ENCODE assay signal across 8 cellular contexts in genomic region chr11:66970808-66971442, GRCh38. TPM values are rescaled to one million over a fixed set of nuclear protein-coding genes. Genes with fewer than 3 reads are reported as not detected.
DNase-seq lines count a peak whose midpoint lies in the region; ATAC-seq and TF ChIP-seq lines count a peak whose summit lies in the region.

No MANE protein-coding gene starts in this region.

- no peaks in the 10 kb centered on the region for H3K79me2 ChIP-seq in SK-N-SH (ENCODE audit: insufficient read depth)

- H4K20me1 ChIP-seq in SK-N-SH (ENCODE audit: insufficient read depth) = no peaks in the 10 kb centered on the region

- TF ChIP-seq CTCF in SK-N-SH (IDR thresholded peaks at IDR 0.05) (no peak), retinal pigment epithelial cell (conservative IDR thresholded peaks at IDR 0.05; ENCODE audit: low read depth, low read length) (no peak), endodermal cell (conservative IDR thresholded peaks at IDR 0.05) (no peak)

- no peaks in the 10 kb centered on the region for H3K9me2 ChIP-seq in SK-N-SH

- 7% methylated on average over 5 of the region's 5 CpGs for WGBS in SK-N-SH (ENCODE audit: low lambda C conversion rate)
- 83 to 90% methylated on average over 1 to 5 of the region's 5 CpGs for WGBS in endodermal cell (ENCODE audit: insufficient coverage in 1 of 2, insufficient read length in 1 of 2), 2 experiments

- H3K27ac Mint-ChIP-seq in endodermal cell = no peak overlapping the region

- H3K9ac ChIP-seq in SK-N-SH (peak overlapping the region; percentile 68), endodermal cell (ENCODE audit: extremely low read depth, low read length, poor library complexity, severe bottlenecking) (no peak overlapping the region)

- no peaks in the 10 kb centered on the region for H3K9me3 Mint-ChIP-seq in endodermal cell

- H3K4me1 Mint-ChIP-seq in endodermal cell = peaks cover 2% of the 10 kb centered on the region

- TF ChIP-seq RAD21 in SK-N-SH (IDR thresholded peaks at IDR 0.05; ENCODE audit: low read length) = no peak

- POLR2A ChIA-PET in SK-N-SH (lab: Yijun Ruan, JAX) = no interaction called here

- ATAC-seq in HG03175 (IDR thresholded peaks at IDR 0.05; ENCODE audit: unreplicated experiment) = no peak

- H3K36me3 Mint-ChIP-seq in endodermal cell (ENCODE audit: low read depth) = no peaks in the 10 kb centered on the region

- H3K36me3 ChIP-seq in SK-N-SH (replicated peaks in 1 of 2; ENCODE audit: control insufficient read depth in 1 of 2, insufficient read depth in 2 of 2, low read length in 1 of 2) = no peaks in the 10 kb centered on the region
- no peaks in the 10 kb centered on the region for H3K36me3 ChIP-seq in endodermal cell (ENCODE audit: control insufficient read depth, insufficient read depth, low read length)

- peak overlapping the region; percentile 58 for H3K4me2 ChIP-seq in SK-N-SH

- H3K4me3 Mint-ChIP-seq in endodermal cell = no peak overlapping the region

- H3K27me3 ChIP-seq in SK-N-SH (ENCODE audit: insufficient read depth) (no peaks in the 10 kb centered on the region), endodermal cell (ENCODE audit: control insufficient read depth, insufficient read depth, low read length, poor library complexity, severe bottlenecking) (no peaks in the 10 kb centered on the region)

- H3F3A ChIP-seq in SK-N-SH (replicated peaks; ENCODE audit: insufficient read depth) = peaks cover 38% of the 10 kb centered on the region

- H3K9me3 ChIP-seq in SK-N-SH = no peaks in the 10 kb centered on the region
- peaks cover 9% of the 10 kb centered on the region for H3K9me3 ChIP-seq in endodermal cell (ENCODE audit: control insufficient read depth, low read length)

- peak in 1 of 2 experiments; percentile 86; a peak in 2 of 4 replicates for TF ChIP-seq EP300 in SK-N-SH (IDR thresholded peaks at IDR 0.05; ENCODE audit: borderline replicate concordance in 1 of 2, low read depth in 1 of 2, low read length in 1 of 2)

- H2AFZ ChIP-seq in SK-N-SH (ENCODE audit: low read depth) = no peak overlapping the region

- no peak overlapping the region for H3K4me3 ChIP-seq in SK-N-SH (ENCODE audit: low read depth in 2 of 2, low read length in 1 of 2)
- no peak overlapping the region for H3K4me3 ChIP-seq in retinal pigment epithelial cell (ENCODE audit: low read length)
- no peak overlapping the region for H3K4me3 ChIP-seq in endodermal cell (ENCODE audit: low read length)

- peaks cover 0 to 32% of the 10 kb centered on the region in 2 experiments; a peak in 2 of 4 replicates for H3K4me1 ChIP-seq in SK-N-SH (ENCODE audit: control insufficient read depth in 1 of 2, insufficient read depth in 2 of 2, low read depth in 1 of 2, low read length in 1 of 2)
- H3K4me1 ChIP-seq in endodermal cell (ENCODE audit: control insufficient read depth, insufficient read depth, low read length) = no peaks in the 10 kb centered on the region

- H3K27ac ChIP-seq in SK-N-SH (ENCODE audit: low read depth in 2 of 2, low read length in 1 of 2) (peak overlapping the region in 1 of 2 experiments; percentile 98; a peak in 2 of 4 replicates), endodermal cell (ENCODE audit: low read depth, low read length) (no peak overlapping the region)

- DNase-seq in HK-2 (ENCODE audit: unreplicated experiment) = peak; percentile 63
- peak; percentile 8 for DNase-seq in SK-N-SH
- peak; percentile 100 for DNase-seq in fibroblast of peridontal ligament (ENCODE audit: extremely low read depth)
- peak; percentile 98 for DNase-seq in retinal pigment epithelial cell (ENCODE audit: low read depth)
- DNase-seq in central memory CD4-positive, alpha-beta T cell = no peak
- no peak for DNase-seq in SHP77 treated with DMSO at 0.1 percent for 48 hours (lab: John Stamatoyannopoulos, UW)
- no peak for DNase-seq in endodermal cell

- peaks cover under 1% of the 10 kb centered on the region for H3K27me3 Mint-ChIP-seq in endodermal cell (ENCODE audit: insufficient read depth)

- CTCF ChIA-PET in SK-N-SH (lab: Yijun Ruan, JAX) = interaction anchor here (1.2 to 1.3 kb wide), 2 partner anchors 90 to 110 kb away, joined by 3 read pairs; no protein-coding TSS in a partner anchor

TF ChIP-seq in SK-N-SH, 30 proteins besides CTCF, POLR2A, EP300 and RAD21 (continues in another document):
- no peak for TF ChIP-seq IRF3 (IDR thresholded peaks at IDR 0.05; ENCODE audit: low read depth, low read length)
- TF ChIP-seq YY1 (IDR thresholded peaks at IDR 0.05; ENCODE audit: low read depth) = no peak
- peak; percentile 80 for TF ChIP-seq TCF12 (IDR thresholded peaks at IDR 0.05)
- no peak for TF ChIP-seq ELF1 (IDR thresholded peaks at IDR 0.05)
- no peak for TF ChIP-seq TAF1 (IDR thresholded peaks at IDR 0.05; ENCODE audit: borderline replicate concordance, low read depth, low read length)
- no peak for TF ChIP-seq SMC3 (IDR thresholded peaks at IDR 0.05; ENCODE audit: low read depth, low read length)
- TF ChIP-seq, protein P1, sequence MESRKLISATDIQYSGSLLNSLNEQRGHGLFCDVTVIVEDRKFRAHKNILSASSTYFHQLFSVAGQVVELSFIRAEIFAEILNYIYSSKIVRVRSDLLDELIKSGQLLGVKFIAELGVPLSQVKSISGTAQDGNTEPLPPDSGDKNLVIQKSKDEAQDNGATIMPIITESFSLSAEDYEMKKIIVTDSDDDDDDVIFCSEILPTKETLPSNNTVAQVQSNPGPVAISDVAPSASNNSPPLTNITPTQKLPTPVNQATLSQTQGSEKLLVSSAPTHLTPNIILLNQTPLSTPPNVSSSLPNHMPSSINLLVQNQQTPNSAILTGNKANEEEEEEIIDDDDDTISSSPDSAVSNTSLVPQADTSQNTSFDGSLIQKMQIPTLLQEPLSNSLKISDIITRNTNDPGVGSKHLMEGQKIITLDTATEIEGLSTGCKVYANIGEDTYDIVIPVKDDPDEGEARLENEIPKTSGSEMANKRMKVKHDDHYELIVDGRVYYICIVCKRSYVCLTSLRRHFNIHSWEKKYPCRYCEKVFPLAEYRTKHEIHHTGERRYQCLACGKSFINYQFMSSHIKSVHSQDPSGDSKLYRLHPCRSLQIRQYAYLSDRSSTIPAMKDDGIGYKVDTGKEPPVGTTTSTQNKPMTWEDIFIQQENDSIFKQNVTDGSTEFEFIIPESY (IDR thresholded peaks at IDR 0.05; ENCODE audit: borderline replicate concordance, low read depth) = no peak
- peak; percentile 59 for TF ChIP-seq PBX3 (IDR thresholded peaks at IDR 0.05)
- TF ChIP-seq POLR2AphosphoS5 (IDR thresholded peaks at IDR 0.05; ENCODE audit: low read depth, low read length) = peak; percentile 69; the same call in 1 of the 2 replicates
- TF ChIP-seq, protein P2, sequence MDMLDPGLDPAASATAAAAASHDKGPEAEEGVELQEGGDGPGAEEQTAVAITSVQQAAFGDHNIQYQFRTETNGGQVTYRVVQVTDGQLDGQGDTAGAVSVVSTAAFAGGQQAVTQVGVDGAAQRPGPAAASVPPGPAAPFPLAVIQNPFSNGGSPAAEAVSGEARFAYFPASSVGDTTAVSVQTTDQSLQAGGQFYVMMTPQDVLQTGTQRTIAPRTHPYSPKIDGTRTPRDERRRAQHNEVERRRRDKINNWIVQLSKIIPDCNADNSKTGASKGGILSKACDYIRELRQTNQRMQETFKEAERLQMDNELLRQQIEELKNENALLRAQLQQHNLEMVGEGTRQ (IDR thresholded peaks at IDR 0.05; ENCODE audit: borderline replicate concordance, low read depth, low read length) = no peak
- no peak for TF ChIP-seq CHD2 (IDR thresholded peaks at IDR 0.05; ENCODE audit: low read length, partially characterized antibody)
- TF ChIP-seq FOXJ3 (CRISPR knock-in tag; IDR thresholded peaks at IDR 0.05) = no peak

RNA-seq across cellular contexts. Expression of gene C11orf86, which starts 4.2 kb away (rescaled TPM):
- 0.06 and 0.08 TPM in 2 replicates for polyA plus RNA-seq in SK-N-SH (2012; rRNA removed)
- polyA plus RNA-seq in SK-N-SH (2012; cell fraction: cytosol; rRNA removed) = 0.05 and 0.08 TPM in 2 replicates
- polyA plus RNA-seq in SK-N-SH (2012; cell fraction: nucleus; rRNA removed) = 0.04 and 0.21 TPM in 2 replicates
- not detected for total RNA-seq in endodermal cell
- polyA plus RNA-seq in endodermal cell (2013, experiment 1 of 2) = not detected
- polyA plus RNA-seq in endodermal cell (2013, experiment 2 of 2) = not detected

RNA-seq across cellular contexts. Expression of gene PC, which starts 12.7 kb away (rescaled TPM):
- 9.7 and 11.8 TPM in 2 replicates for polyA plus RNA-seq in SK-N-SH (2012; rRNA removed)
- 4.5 and 6.9 TPM in 2 replicates for polyA plus RNA-seq in SK-N-SH (2012; cell fraction: cytosol; rRNA removed)
- polyA plus RNA-seq in SK-N-SH (2012; cell fraction: nucleus; rRNA removed) = 19.9 and 39.1 TPM in 2 replicates
- total RNA-seq in endodermal cell = 10 to 100 TPM; 21.9 to 24.4 TPM
- polyA plus RNA-seq in endodermal cell (2013, experiment 1 of 2) = 17.2 TPM
- 14.6 TPM for polyA plus RNA-seq in endodermal cell (2013, experiment 2 of 2)

RNA-seq across cellular contexts. Expression of gene SYT12, which starts 52.0 kb away (rescaled TPM):
- 0.52 and 0.61 TPM in 2 replicates for polyA plus RNA-seq in SK-N-SH (2012; rRNA removed)
- 0.30 and 0.39 TPM in 2 replicates for polyA plus RNA-seq in SK-N-SH (2012; cell fraction: cytosol; rRNA removed)
- polyA plus RNA-seq in SK-N-SH (2012; cell fraction: nucleus; rRNA removed) = 1.2 and 1.5 TPM in 2 replicates
- total RNA-seq in endodermal cell = 1 to 10 TPM in 1 of 2 donors, under 1 TPM in 1; 0.91 to 1.1 TPM
- 0.39 TPM for polyA plus RNA-seq in endodermal cell (2013, experiment 1 of 2)
- polyA plus RNA-seq in endodermal cell (2013, experiment 2 of 2) = 0.33 TPM

Comparison
In these comparisons a context has a peak if more than half of its experiments do, and no peak if none do; other contexts are left out.
1. DNase-seq: peak in HK-2 (single experiment), SK-N-SH (single experiment), fibroblast of peridontal ligament (single experiment) and retinal pigment epithelial cell (single experiment); none in central memory CD4-positive, alpha-beta T cell (single experiment), SHP77 treated with DMSO at 0.1 percent for 48 hours (single experiment) and endodermal cell (single experiment).